In the genomic region with DNA sequence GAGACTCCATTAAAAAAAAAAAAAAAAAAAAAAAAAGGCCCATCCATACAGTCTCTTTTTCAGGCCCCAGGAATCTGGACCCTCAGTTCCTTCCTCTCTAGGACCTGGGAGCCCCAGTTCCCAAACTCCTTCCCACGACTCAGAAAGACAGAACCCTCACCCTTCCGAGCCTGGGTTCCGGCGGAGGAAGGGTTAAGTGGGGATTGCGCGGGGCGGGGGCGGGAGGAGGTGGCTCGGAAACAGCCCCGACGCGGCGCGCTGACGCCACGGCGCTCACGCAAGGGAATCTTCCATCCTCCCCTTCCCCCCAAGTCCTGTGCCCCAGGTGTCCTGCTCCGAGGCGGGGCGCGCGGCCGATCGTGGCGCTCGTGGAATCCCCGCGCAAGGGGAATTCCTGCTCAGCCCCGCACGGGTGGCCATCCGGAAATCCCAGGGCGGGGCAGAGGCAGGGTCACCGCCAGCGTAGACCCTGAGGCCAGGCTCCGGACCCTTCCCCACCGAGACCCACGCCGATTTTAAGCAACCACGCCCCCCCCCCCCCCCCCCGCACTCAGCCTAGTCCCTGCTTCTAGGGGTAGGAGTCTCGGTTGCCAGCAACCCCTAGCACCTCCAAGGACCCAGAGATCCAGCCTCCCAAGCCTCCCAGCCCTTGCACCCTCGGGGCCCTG, we compare ENCODE assay signal across 8 cellular contexts. TPM values are rescaled to one million over a fixed set of nuclear protein-coding genes. Genes with fewer than 3 reads are reported as not detected.
DNase-seq lines count a peak whose midpoint lies in the region; ATAC-seq, FAIRE-seq and TF ChIP-seq lines count a peak whose summit lies in the region.

No MANE protein-coding gene starts in this region.

- ATAC-seq in HG02973 (IDR thresholded peaks at IDR 0.05; ENCODE audit: unreplicated experiment), result peak; percentile 31
- ATAC-seq in HG03457 (IDR thresholded peaks at IDR 0.05; ENCODE audit: unreplicated experiment), result no peak

- peaks cover 6 to 21% (median 8%) of the 10 kb centered on the region in 3 donors for H3K36me3 Mint-ChIP-seq in immature natural killer cell

- no peaks in the 10 kb centered on the region for H3K9me3 Mint-ChIP-seq in immature natural killer cell

- H3K27ac ChIP-seq in small intestine (ENCODE audit: low read depth in 1 of 2, low read length in 1 of 2), result peak overlapping the region; percentile 66 to 73

- peaks cover 0 to 3% of the 10 kb centered on the region in 2 donors for H3K36me3 ChIP-seq in small intestine (ENCODE audit: control insufficient read depth in 2 of 2, insufficient read depth in 2 of 2, low read length in 2 of 2)

- no peak for FAIRE-seq in small intestine (lab: Jason Lieb, UNC)

- peak; percentile 94 for DNase-seq in GM13976 (ENCODE audit: low spot score)
- DNase-seq in NCI-H2171 treated with DMSO at 0.1 percent for 48 hours (lab: John Stamatoyannopoulos, UW), result peak; percentile 75
- peak; percentile 64 to 83 (median 75) for DNase-seq in activated CD4-positive, CD25-positive, alpha-beta regulatory T cell (lab: John Stamatoyannopoulos, UW)
- peak; percentile 81 to 83 for DNase-seq in cardiac fibroblast (ENCODE audit: low read depth in 2 of 2)
- peak; percentile 83 to 85 (median 85) for DNase-seq in immature natural killer cell
- DNase-seq in small intestine, result peak; percentile 89

- peak overlapping the region; percentile 75 to 80 for H3K4me3 ChIP-seq in cardiac fibroblast (replicated peaks in 1 of 2; ENCODE audit: low read depth in 2 of 2, low read length in 2 of 2)
- H3K4me3 ChIP-seq in small intestine (ENCODE audit: low read depth in 1 of 2, low read length in 2 of 2), result peak overlapping the region; percentile 51 to 61

- TF ChIP-seq CTCF in GM13976 (IDR thresholded peaks at IDR 0.05; ENCODE audit: borderline replicate concordance, control extremely low read depth, extremely low read depth, insufficient read depth, missing control alignments) (no peak), cardiac fibroblast (IDR thresholded peaks at IDR 0.05; ENCODE audit: low read depth, low read length) (no peak)

- H3K4me3 Mint-ChIP-seq in immature natural killer cell, result peak overlapping the region; percentile 89 to 98 (median 95)

- 0 to 1% (median 1%) methylated on average over 26 to 42 of the region's 43 CpGs for WGBS in small intestine, 3 donors

- H3K27me3 ChIP-seq in small intestine (ENCODE audit: control insufficient read depth in 2 of 2, insufficient read depth in 2 of 2, low read length in 2 of 2), result no peaks in the 10 kb centered on the region

- H3K27me3 Mint-ChIP-seq in immature natural killer cell (ENCODE audit: low read depth in 3 of 3), result peaks cover 14 to 32% (median 25%) of the 10 kb centered on the region in 3 donors

- peaks cover 53 to 58% of the 10 kb centered on the region in 2 donors for H3K4me1 Mint-ChIP-seq in immature natural killer cell

- in situ Hi-C loops in GM13976 (cut with MboI; ENCODE audit: low sequenced_read_pairs, unreplicated experiment), result no loop called here

- peak overlapping the region; percentile 95 to 99 (median 98) for H3K27ac Mint-ChIP-seq in immature natural killer cell

- H3K9me3 ChIP-seq in small intestine (ENCODE audit: control insufficient read depth, low read depth), result no peaks in the 10 kb centered on the region

- H3K4me1 ChIP-seq in small intestine (ENCODE audit: control insufficient read depth in 2 of 2, insufficient read depth in 1 of 2, low read depth in 1 of 2, low read length in 1 of 2), result no peaks in the 10 kb centered on the region

RNA-seq across cellular contexts. Expression of gene NFKBID, which starts 0.7 kb away (rescaled TPM):
- polyA plus RNA-seq in immature natural killer cell, result 1 to 10 TPM; 2.7 to 8.0 (median 2.9) TPM
- polyA plus RNA-seq in small intestine, result 1 to 10 TPM; 5.1 to 7.6 (median 5.8) TPM

RNA-seq across cellular contexts. Expression of gene HCST, which starts 2.6 kb away (rescaled TPM):
- polyA plus RNA-seq in immature natural killer cell, result 1,000 to 10,000 TPM; 1,885 to 2,801 (median 2,654) TPM
- 10 to 100 TPM in 2 of 3 donors, 1 to 10 TPM in 1; 2.7 to 17.6 (median 13.8) TPM for polyA plus RNA-seq in small intestine

RNA-seq across cellular contexts. Expression of gene TYROBP, which starts 8.4 kb away (rescaled TPM):
- 1,000 to 10,000 TPM; 2,771 to 3,312 (median 2,871) TPM for polyA plus RNA-seq in immature natural killer cell
- 100 to 1,000 TPM in 1 of 3 donors, 10 to 100 TPM in 2; 15.9 to 128 (median 87.2) TPM for polyA plus RNA-seq in small intestine

RNA-seq across cellular contexts. Expression of gene APLP1, which starts 31.3 kb away (rescaled TPM):
- polyA plus RNA-seq in immature natural killer cell (under 1 TPM in 1 of 3 donors, not detected in 2; 0.72 TPM), small intestine (10 to 100 TPM in 1 of 3 donors, 1 to 10 TPM in 1, not detected in 1; 3.6 to 13.8 TPM)

RNA-seq across cellular contexts. Expression of gene LRFN3, which starts 36.5 kb away (rescaled TPM):
- under 1 TPM; 0.17 to 0.62 (median 0.32) TPM for polyA plus RNA-seq in immature natural killer cell
- 10 to 100 TPM in 1 of 3 donors, 1 to 10 TPM in 2; 3.5 to 11.4 (median 6.0) TPM for polyA plus RNA-seq in small intestine

Comparison
In these comparisons a context has a peak if more than half of its experiments do, and no peak if none do; other contexts are left out.
1. RNA of gene HCST, which starts 2.6 kb away (polyA plus RNA-seq): 1,885 to 2,801 TPM in immature natural killer cell; 2.7 to 17.6 TPM in small intestine; every median in the first group is over 100 times any median in the second.
2. RNA of gene TYROBP, which starts 8.4 kb away (polyA plus RNA-seq): 2,771 to 3,312 TPM in immature natural killer cell; 15.9 to 128 TPM in small intestine; every median in the first group is over 10 times any median in the second.
3. Peak in every context shown above with its lines, with median percentiles within 50 percentile points of each other: DNase-seq.